In genomic region chr3:129502641-129503386, GRCh38 we compare ENCODE assay signal across 24 cellular contexts. TPM values are rescaled to one million over a fixed set of nuclear protein-coding genes. Genes with fewer than 3 reads are reported as not detected.
A peak's percentile ranks its signal among the peaks of the same experiment; 100 is the strongest.
DNase-seq lines count a peak whose midpoint lies in the region; ATAC-seq lines count a peak whose summit lies in the region.
"Had no signal": no experiment of that assay in that cellular context is flagged by ENCODE, and none has a peak within 500 bp of the region (broad histone marks: within the 10 kb centered on the region; RNA-seq: fewer than 3 reads in every experiment).

No MANE protein-coding gene starts in this region.

- peak; percentile 32 for DNase-seq in NCI-H345 (lab: John Stamatoyannopoulos, UW)
- DNase-seq in NCI-H345 treated with DMSO at 0.1 percent for 48 hours (lab: John Stamatoyannopoulos, UW; ENCODE audit: unreplicated experiment), result no peak
- DNase-seq in NCI-H2171 (lab: John Stamatoyannopoulos, UW), result peak; percentile 88
- peak; percentile 42 for DNase-seq in cerebellum (ENCODE audit: low spot score)
- DNase-seq in activated CD4-positive, CD25-positive, alpha-beta regulatory T cell treated with anti-CD3 and anti-CD28 coated beads, Interleukin-2, amount 50 U/mL, for 72 hours, result no peak
- DNase-seq: activated CD4-positive, alpha-beta T cell treated with anti-CD3 and anti-CD28 coated beads for 4 hours; activated naive CD4-positive, alpha-beta T cell; EL; foreskin melanocyte; KBM-7; NCI-H187; stimulated activated naive CD4-positive, alpha-beta T cell; T1000; upper lobe of right lung had no signal

- peak overlapping the region; percentile 2 for H3K27ac ChIP-seq in temporal lobe (ENCODE audit: low read depth, low read length)
- H3K27ac ChIP-seq: A549, ascending aorta, C4-2B, coronary artery, HL-60, upper lobe of right lung had no signal

- ATAC-seq in GM21367 (IDR thresholded peaks at IDR 0.05; ENCODE audit: unreplicated experiment) (no peak), GM21515 (IDR thresholded peaks at IDR 0.05; ENCODE audit: unreplicated experiment) (no peak)
- ATAC-seq: A549, upper lobe of right lung had no signal

RNA-seq across cellular contexts. Expression of gene RHO, which starts 25.6 kb away (rescaled TPM):
- total RNA-seq in cerebellum, result not detected
- total RNA-seq in temporal lobe, result not detected
- total RNA-seq: ascending aorta, liver, SK-MEL-5, upper lobe of right lung had no signal

RNA-seq across cellular contexts. Expression of gene H1-8, which starts 40.2 kb away (rescaled TPM):
- total RNA-seq in cerebellum, result not detected
- total RNA-seq in temporal lobe, result not detected
- total RNA-seq: ascending aorta, liver, SK-MEL-5, upper lobe of right lung had no signal

Comparison
In these comparisons a context has a peak if more than half of its experiments do, and no peak if none do; other contexts are left out.
1. DNase-seq: peak in NCI-H345 (single experiment), NCI-H2171 (single experiment) and cerebellum (single experiment); none in NCI-H345 treated with DMSO at 0.1 percent for 48 hours (single experiment) and activated CD4-positive, CD25-positive, alpha-beta regulatory T cell treated with anti-CD3 and anti-CD28 coated beads, Interleukin-2, amount 50 U/mL, for 72 hours (single experiment).